Comparison of ENCODE assay signal across 26 cellular contexts in genomic region chr22:46848227-46848626, GRCh38.
DNase-seq lines count a peak whose midpoint lies in the region; ATAC-seq and TF ChIP-seq lines count a peak whose summit lies in the region.
"Had no signal": no experiment of that assay in that cellular context is flagged by ENCODE, and none has a peak within 500 bp of the region (broad histone marks: within the 10 kb centered on the region; RNA-seq: fewer than 3 reads in every experiment).

No MANE protein-coding gene starts in this region.

- peaks cover 73% of the 10 kb centered on the region for H3K4me1 Mint-ChIP-seq in stimulated activated effector memory CD8-positive, alpha-beta T cell treated with anti-CD3 and anti-CD28 coated beads, Interleukin-12 subunit alpha, Interleukin-12 subunit beta, amount 100 ng/mL, for 72 hours

- peak; percentile 13 to 43 for ATAC-seq in lower lobe of right lung
- ATAC-seq in GM19023 (IDR thresholded peaks at IDR 0.05; ENCODE audit: unreplicated experiment), result no peak
- ATAC-seq in stimulated activated effector memory CD8-positive, alpha-beta T cell treated with anti-CD3 and anti-CD28 coated beads, Interleukin-12 subunit alpha, Interleukin-12 subunit beta, amount 100 ng/mL, for 72 hours, result no peak
- ATAC-seq: right cardiac atrium; stimulated activated memory B cell treated with anti-CD40 and anti-IgM and Interleukin-4, amounts not matched to agents 10 μg/mL and 1 μg/mL and 100 μg/mL, for 72 hours had no signal

- H3K4me3 ChIP-seq in AG04450 (ENCODE audit: low read depth, low read length) (no peak overlapping the region), choroid plexus epithelial cell (ENCODE audit: low read depth, low read length) (no peak overlapping the region), lower lobe of right lung (no peak overlapping the region)

- no peaks in the 10 kb centered on the region for H3K27me3 ChIP-seq in AG04450 (ENCODE audit: control insufficient read depth, insufficient read depth, low read length)
- no peaks in the 10 kb centered on the region for H3K27me3 ChIP-seq in lower lobe of right lung (ENCODE audit: low read depth)

- peaks cover 16% of the 10 kb centered on the region for H3K4me1 ChIP-seq in lower lobe of right lung

- no peak overlapping the region for H3K4me3 Mint-ChIP-seq in stimulated activated effector memory CD8-positive, alpha-beta T cell treated with anti-CD3 and anti-CD28 coated beads, Interleukin-12 subunit alpha, Interleukin-12 subunit beta, amount 100 ng/mL, for 72 hours
- H3K4me3 Mint-ChIP-seq: activated T-cell treated with anti-CD3 and anti-CD28 coated beads, Interleukin-2, amount 50 U/mL, for 24 hours; stimulated activated memory B cell treated with anti-CD40 and anti-IgM and Interleukin-4, amounts not matched to agents 10 μg/mL and 1 μg/mL and 100 μg/mL, for 72 hours had no signal

- peaks cover 52% of the 10 kb centered on the region for H3K36me3 Mint-ChIP-seq in stimulated activated effector memory CD8-positive, alpha-beta T cell treated with anti-CD3 and anti-CD28 coated beads, Interleukin-12 subunit alpha, Interleukin-12 subunit beta, amount 100 ng/mL, for 72 hours

- no peak overlapping the region for H3K27ac Mint-ChIP-seq in stimulated activated effector memory CD8-positive, alpha-beta T cell treated with anti-CD3 and anti-CD28 coated beads, Interleukin-12 subunit alpha, Interleukin-12 subunit beta, amount 100 ng/mL, for 72 hours
- H3K27ac Mint-ChIP-seq: activated T-cell treated with anti-CD3 and anti-CD28 coated beads, Interleukin-2, amount 50 U/mL, for 24 hours; stimulated activated memory B cell treated with anti-CD40 and anti-IgM and Interleukin-4, amounts not matched to agents 10 μg/mL and 1 μg/mL and 100 μg/mL, for 72 hours had no signal

- H3K9me3 ChIP-seq in AG04450 (ENCODE audit: control insufficient read depth, insufficient read depth, low read length) (no peaks in the 10 kb centered on the region), lower lobe of right lung (no peaks in the 10 kb centered on the region)

- DNase-seq in AG04450 (ENCODE audit: low read depth, low spot score) (peak; percentile 39), HPDE6-E6E7 (ENCODE audit: extremely low spot score) (peak; percentile 23), choroid plexus epithelial cell (ENCODE audit: low read depth) (peak; percentile 46), lower lobe of right lung (no peak), NCI-H446 (lab: John Stamatoyannopoulos, UW) (no peak)
- DNase-seq in activated CD4-positive, CD25-positive, alpha-beta regulatory T cell treated with anti-CD3 and anti-CD28 coated beads, Interleukin-2, amount 50 U/mL, for 72 hours, result no peak
- DNase-seq in stimulated activated effector memory CD8-positive, alpha-beta T cell treated with anti-CD3 and anti-CD28 coated beads, Interleukin-12 subunit alpha, Interleukin-12 subunit beta, amount 100 ng/mL, for 72 hours (ENCODE audit: low spot score in 2 of 2), result no peak
- DNase-seq: ACHN; activated CD4-positive, alpha-beta T cell treated with anti-CD3 and anti-CD28 coated beads, Interleukin-2, amount 50 U/mL, for 48 hours; activated naive CD4-positive, alpha-beta T cell; activated T-cell treated with anti-CD3 and anti-CD28 coated beads, Interleukin-2, amount 50 U/mL, for 24 hours; anterior cingulate cortex; cerebellar nuclear complex; DMS 273 treated with DMSO at 0.1 percent for 48 hours; effector CD4-positive, alpha-beta T cell; GF-D8; GOT3; NCI-H146; OCI-M1; right cardiac atrium; SHP77 treated with DMSO at 0.1 percent for 48 hours; T-helper 1 cell had no signal

- H3K27ac ChIP-seq in AG04450 (ENCODE audit: low read depth, low read length) (no peak overlapping the region), lower lobe of right lung (no peak overlapping the region)
- H3K27ac ChIP-seq: HL-60, VCaP had no signal

- TF ChIP-seq CTCF in AG04450 (IDR thresholded peaks at IDR 0.05; ENCODE audit: low read depth, low read length) (no peak), choroid plexus epithelial cell (conservative IDR thresholded peaks at IDR 0.05; ENCODE audit: low read depth, low read length) (no peak), lower lobe of right lung (IDR thresholded peaks at IDR 0.05) (no peak)

- POLR2A ChIA-PET in AG04450 (lab: Yijun Ruan, JAX), result no interaction called here

- H3K36me3 ChIP-seq in lower lobe of right lung, result peaks cover 13% of the 10 kb centered on the region

- intact Hi-C loops in lower lobe of right lung (cut with DNase I), result no loop called here

- CTCF ChIA-PET in AG04450 (lab: Charles Lee), result no interaction called here

- no peaks in the 10 kb centered on the region for H3K9me3 Mint-ChIP-seq in stimulated activated effector memory CD8-positive, alpha-beta T cell treated with anti-CD3 and anti-CD28 coated beads, Interleukin-12 subunit alpha, Interleukin-12 subunit beta, amount 100 ng/mL, for 72 hours
- H3K9me3 Mint-ChIP-seq: activated T-cell treated with anti-CD3 and anti-CD28 coated beads, Interleukin-2, amount 50 U/mL, for 24 hours; stimulated activated memory B cell treated with anti-CD40 and anti-IgM and Interleukin-4, amounts not matched to agents 10 μg/mL and 1 μg/mL and 100 μg/mL, for 72 hours had no signal

Comparison
In these comparisons a context has a peak if more than half of its experiments do, and no peak if none do; other contexts are left out.
1. DNase-seq: peak in AG04450 (single experiment), HPDE6-E6E7 (single experiment) and choroid plexus epithelial cell (single experiment); none in lower lobe of right lung (single experiment), activated CD4-positive, CD25-positive, alpha-beta regulatory T cell treated with anti-CD3 and anti-CD28 coated beads, Interleukin-2, amount 50 U/mL, for 72 hours (single experiment), NCI-H446 (0 of 2) and stimulated activated effector memory CD8-positive, alpha-beta T cell treated with anti-CD3 and anti-CD28 coated beads, Interleukin-12 subunit alpha, Interleukin-12 subunit beta, amount 100 ng/mL, for 72 hours (0 of 2).
2. ATAC-seq: peak in lower lobe of right lung (2 of 2); none in GM19023 (single experiment) and stimulated activated effector memory CD8-positive, alpha-beta T cell treated with anti-CD3 and anti-CD28 coated beads, Interleukin-12 subunit alpha, Interleukin-12 subunit beta, amount 100 ng/mL, for 72 hours (single experiment).